In the genomic region with DNA sequence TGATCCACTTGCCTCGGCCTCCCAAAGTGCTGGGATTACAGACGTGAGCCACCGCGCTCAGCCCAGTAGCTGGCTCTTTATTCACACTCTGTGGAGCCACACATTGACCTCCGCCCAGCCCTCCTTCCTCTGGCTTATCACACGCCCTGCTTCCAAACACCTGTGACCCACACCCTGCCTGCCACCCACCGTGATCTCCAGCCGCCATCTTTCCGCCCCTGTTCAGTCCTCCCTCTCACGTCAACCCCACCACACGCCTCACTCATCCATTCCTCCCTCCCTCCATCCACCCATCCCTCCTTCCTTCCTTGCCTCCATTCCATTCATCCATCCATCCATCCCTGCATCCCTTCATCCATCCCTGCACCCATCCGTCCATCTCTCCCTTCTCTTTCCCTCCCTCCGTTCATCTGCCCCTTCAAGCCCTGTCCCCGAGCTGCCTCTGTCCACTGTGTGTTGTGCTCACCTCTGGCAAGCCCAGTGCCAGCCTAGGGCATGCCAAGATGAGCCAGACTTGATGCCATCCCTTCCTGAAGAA, we compare ENCODE assay signal across 1 cellular context.
TF ChIP-seq lines count a peak whose summit lies in the region.

No MANE protein-coding gene starts in this region.

TF ChIP-seq in IMR-90, 13 proteins besides CTCF, POLR2A, EP300 and RAD21:
- TF ChIP-seq, protein P1, sequence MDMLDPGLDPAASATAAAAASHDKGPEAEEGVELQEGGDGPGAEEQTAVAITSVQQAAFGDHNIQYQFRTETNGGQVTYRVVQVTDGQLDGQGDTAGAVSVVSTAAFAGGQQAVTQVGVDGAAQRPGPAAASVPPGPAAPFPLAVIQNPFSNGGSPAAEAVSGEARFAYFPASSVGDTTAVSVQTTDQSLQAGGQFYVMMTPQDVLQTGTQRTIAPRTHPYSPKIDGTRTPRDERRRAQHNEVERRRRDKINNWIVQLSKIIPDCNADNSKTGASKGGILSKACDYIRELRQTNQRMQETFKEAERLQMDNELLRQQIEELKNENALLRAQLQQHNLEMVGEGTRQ (IDR thresholded peaks at IDR 0.05; ENCODE audit: low read depth, low read length) = no peak
- TF ChIP-seq MAFK (IDR thresholded peaks at IDR 0.05; ENCODE audit: low read depth, low read length) (no peak), MAZ (IDR thresholded peaks at IDR 0.05; ENCODE audit: borderline replicate concordance, low read depth, low read length) (no peak), RCOR1 (IDR thresholded peaks at IDR 0.05; ENCODE audit: insufficient replicate concordance, low read length) (no peak), MXI1 (IDR thresholded peaks at IDR 0.05; ENCODE audit: borderline replicate concordance, low read depth, low read length) (no peak), ELK1 (IDR thresholded peaks at IDR 0.05; ENCODE audit: borderline replicate concordance, low read depth, low read length) (no peak), CEBPB (IDR thresholded peaks at IDR 0.05; ENCODE audit: low read depth, low read length) (no peak), BHLHE40 (IDR thresholded peaks at IDR 0.05; ENCODE audit: low read depth, low read length) (no peak), SMC3 (IDR thresholded peaks at IDR 0.05; ENCODE audit: low read depth, low read length) (no peak), FOS (IDR thresholded peaks at IDR 0.05; ENCODE audit: low read depth, low read length) (no peak), CHD1 (IDR thresholded peaks at IDR 0.05; ENCODE audit: low read depth, low read length) (no peak), NFE2L2 (IDR thresholded peaks at IDR 0.05; ENCODE audit: low read depth, low read length) (no peak)
